In the genomic region with DNA sequence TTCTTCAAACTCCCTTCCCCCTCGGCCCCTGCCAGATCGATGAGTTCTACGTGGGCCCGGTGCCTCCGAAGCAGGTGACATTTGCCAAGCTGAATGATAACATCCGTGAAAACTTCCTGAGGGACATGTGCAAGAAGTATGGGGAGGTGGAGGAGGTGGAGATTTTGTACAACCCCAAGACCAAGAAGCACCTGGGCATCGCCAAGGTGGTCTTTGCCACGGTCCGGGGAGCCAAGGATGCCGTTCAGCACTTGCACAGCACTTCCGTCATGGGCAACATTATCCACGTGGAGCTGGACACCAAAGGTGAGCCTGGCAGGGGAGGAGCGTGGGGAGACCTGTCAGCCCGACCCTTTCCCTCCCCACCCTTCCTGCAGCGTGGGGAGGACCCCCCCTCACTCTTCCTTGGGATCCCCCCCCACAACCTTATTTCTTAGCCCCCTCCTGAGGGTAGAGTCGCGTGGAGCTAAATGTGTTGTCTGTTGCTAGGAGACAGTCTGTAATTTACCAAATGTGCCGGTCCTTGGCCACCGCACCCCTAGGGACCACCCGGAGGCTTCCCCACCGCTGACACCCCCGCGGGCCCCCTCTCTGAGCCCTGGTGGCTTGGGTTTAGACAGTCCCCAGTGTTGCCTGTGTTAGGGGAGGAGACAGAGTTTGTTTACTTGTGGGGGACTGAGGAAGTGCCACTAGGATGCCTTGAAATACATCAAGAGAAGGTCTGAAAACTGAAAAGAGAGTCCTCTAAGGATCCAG, we compare ENCODE assay signal across 9 cellular contexts. TPM values are rescaled to one million over a fixed set of nuclear protein-coding genes. Genes with fewer than 3 reads are reported as not detected.
DNase-seq lines count a peak whose midpoint lies in the region; ATAC-seq and TF ChIP-seq lines count a peak whose summit lies in the region.
"Had no signal": no experiment of that assay in that cellular context is flagged by ENCODE, and none has a peak within 500 bp of the region (broad histone marks: within the 10 kb centered on the region; RNA-seq: fewer than 3 reads in every experiment).

No MANE protein-coding gene starts in this region.

- TF ChIP-seq CTCF in CD4-positive, alpha-beta T cell (IDR thresholded peaks at IDR 0.05), result no peak
- no peak for TF ChIP-seq CTCF in cardiac fibroblast (IDR thresholded peaks at IDR 0.05; ENCODE audit: low read depth, low read length)
- no peak for TF ChIP-seq CTCF in GM13977 (IDR thresholded peaks at IDR 0.05; ENCODE audit: extremely low read depth, insufficient read depth, missing control alignments)

- intact Hi-C loops in CD4-positive, alpha-beta T cell (cut with DNase I, micrococcal nuclease), result no loop called here

- H3K36me3 Mint-ChIP-seq in CD4-positive, alpha-beta T cell (ENCODE audit: low read depth), result peaks cover 64% of the 10 kb centered on the region

- peaks cover 42% of the 10 kb centered on the region for H3K4me1 Mint-ChIP-seq in CD4-positive, alpha-beta T cell (ENCODE audit: low read depth)

- CTCF ChIA-PET in CD4-positive, alpha-beta T cell (lab: Charles Lee), result interaction anchor here (2.6 to 16.5 kb wide), 2 partner anchors 10 to 83 kb away, joined by 8 to 746 read pairs; partner anchors contain the start of genes PSMD9 and RHOF

- H3K36me3 ChIP-seq in Karpas-422 (ENCODE audit: insufficient read depth, low read length) (no peaks in the 10 kb centered on the region), muscle layer of colon (ENCODE audit: insufficient read depth, low read length) (peaks cover 26% of the 10 kb centered on the region)

- peak in 1 of 10 experiments; percentile 47 for DNase-seq in CD4-positive, alpha-beta T cell
- DNase-seq in Karpas-422, result peak; percentile 62
- no peak for DNase-seq in cardiac fibroblast (ENCODE audit: low read depth in 2 of 2)
- no peak for DNase-seq in cerebellar nuclear complex (lab: John Stamatoyannopoulos, UW)
- no peak for DNase-seq in GM13977 (ENCODE audit: low spot score)

- no peaks in the 10 kb centered on the region for H3K79me2 ChIP-seq in Karpas-422 (ENCODE audit: low read length)

- no peaks in the 10 kb centered on the region for H3K27me3 Mint-ChIP-seq in CD4-positive, alpha-beta T cell

- peaks cover 69% of the 10 kb centered on the region for H3K4me1 ChIP-seq in Karpas-422 (ENCODE audit: low read length)
- H3K4me1 ChIP-seq in muscle layer of colon (ENCODE audit: insufficient read depth, low read length), result peaks cover 26% of the 10 kb centered on the region

- H3K4me3 Mint-ChIP-seq in CD4-positive, alpha-beta T cell, result peak overlapping the region; percentile 97

- no peak overlapping the region for H2AFZ ChIP-seq in Karpas-422 (ENCODE audit: low read length)

- H3K9ac ChIP-seq in Karpas-422 (ENCODE audit: low read length) (no peak overlapping the region), muscle layer of colon (ENCODE audit: low read length) (peak overlapping the region; percentile 53)

- H3K27ac Mint-ChIP-seq in CD4-positive, alpha-beta T cell, result peak overlapping the region; percentile 82

- peak overlapping the region; percentile 86 for H3K4me2 ChIP-seq in Karpas-422 (ENCODE audit: low read depth, low read length, poor library complexity, severe bottlenecking)

- peak overlapping the region; percentile 54 for H3K27ac ChIP-seq in CD4-positive, alpha-beta T cell (ENCODE audit: low read depth, low read length)
- H3K27ac ChIP-seq in Karpas-422 (ENCODE audit: low read length) (no peak overlapping the region), muscle layer of colon (ENCODE audit: low read depth, low read length) (peak overlapping the region; percentile 52)

- in situ Hi-C loops in GM13977 (cut with MboI; ENCODE audit: low pct_unique_long_range_greater_than_20kb, low sequenced_read_pairs, unreplicated experiment), result no loop called here

- peak; percentile 9 for ATAC-seq in CD4-positive, alpha-beta T cell (ENCODE audit: poor library complexity)
- ATAC-seq in HG02885 (IDR thresholded peaks at IDR 0.05; ENCODE audit: poor library complexity, unreplicated experiment), result no peak
- no peak for ATAC-seq in HG02852 (IDR thresholded peaks at IDR 0.05; ENCODE audit: unreplicated experiment)

- POLR2A ChIA-PET in CD4-positive, alpha-beta T cell (lab: Charles Lee), result interaction anchor here (1.0 to 34.6 kb wide), 8 partner anchors 9 to 179 kb away, joined by 3 to 1869 read pairs (median 6); partner anchors contain the start of genes PSMD9, RHOF, SETD1B and TMEM120B

- peaks cover 35% of the 10 kb centered on the region for H4K20me1 ChIP-seq in Karpas-422 (ENCODE audit: insufficient read depth, low read depth, low read length)

- H3K9me3 ChIP-seq in CD4-positive, alpha-beta T cell (ENCODE audit: control insufficient read depth, low read length), result no peaks in the 10 kb centered on the region
- no peaks in the 10 kb centered on the region for H3K9me3 ChIP-seq in Karpas-422 (ENCODE audit: low read length)
- no peaks in the 10 kb centered on the region for H3K9me3 ChIP-seq in muscle layer of colon (ENCODE audit: low read length)

- H3K9me2 ChIP-seq in Karpas-422 (replicated peaks; ENCODE audit: insufficient read depth, low read length), result no peaks in the 10 kb centered on the region

- H3K27me3 ChIP-seq in CD4-positive, alpha-beta T cell (ENCODE audit: control insufficient read depth, insufficient read depth, low read length), result no peaks in the 10 kb centered on the region
- H3K27me3 ChIP-seq in Karpas-422 (ENCODE audit: low read length), result no peaks in the 10 kb centered on the region; the same call in 1 of the 2 replicates
- H3K27me3 ChIP-seq in muscle layer of colon (ENCODE audit: control insufficient read depth in 1 of 2, insufficient read depth in 2 of 2, low read length in 2 of 2), result no peaks in the 10 kb centered on the region

- H3K4me3 ChIP-seq in Karpas-422 (ENCODE audit: low read length) (peak overlapping the region; percentile 34; the same call in 1 of the 2 replicates), cardiac fibroblast (replicated peaks in 1 of 2; ENCODE audit: low read depth in 2 of 2, low read length in 2 of 2) (peak overlapping the region; percentile 68 to 69), muscle layer of colon (ENCODE audit: low read depth in 1 of 2, low read length in 2 of 2) (peak overlapping the region; percentile 30 to 76)

- H3K9me3 Mint-ChIP-seq in CD4-positive, alpha-beta T cell, result no peaks in the 10 kb centered on the region

RNA-seq across cellular contexts. Expression of gene SETD1B, which starts 2.2 kb away (rescaled TPM):
- 100 to 1,000 TPM; 146 to 151 TPM for total RNA-seq in CD4-positive, alpha-beta T cell
- total RNA-seq in Karpas-422 (2014; rRNA removed; shearing (Covaris generic); ENCODE audit: low replicate concordance), result 2.1 and 2.3 TPM in 2 replicates

RNA-seq across cellular contexts. Expression of gene RHOF, which starts 12.5 kb away (rescaled TPM):
- 100 to 1,000 TPM; 155 to 164 TPM for total RNA-seq in CD4-positive, alpha-beta T cell
- total RNA-seq in Karpas-422 (2014; rRNA removed; shearing (Covaris generic); ENCODE audit: low replicate concordance), result 7.2 and 17.5 TPM in 2 replicates

RNA-seq across cellular contexts. Expression of gene HPD, which starts 52.7 kb away (rescaled TPM):
- not detected for total RNA-seq in CD4-positive, alpha-beta T cell
- not detected in 2 replicates for total RNA-seq in Karpas-422 (2014; rRNA removed; shearing (Covaris generic); ENCODE audit: low replicate concordance)
- total RNA-seq: lung microvascular endothelial cell had no signal

Comparison
In these comparisons a context has a peak if more than half of its experiments do, and no peak if none do; other contexts are left out.
1. RNA of gene SETD1B, which starts 2.2 kb away (total RNA-seq): 146 to 151 TPM in CD4-positive, alpha-beta T cell; 2.1 to 2.3 TPM in Karpas-422; every median in the first group is over 10 times any median in the second.
2. Peak in every context shown above with its lines, with median percentiles within 50 percentile points of each other: H3K4me3 ChIP-seq.